ENCODE assay signal across 1 cellular context in genomic region chr1:24768873-24769605, GRCh38.
TF ChIP-seq lines count a peak whose summit lies in the region.

No MANE protein-coding gene starts in this region.

TF ChIP-seq in endothelial cell of umbilical vein, 7 proteins besides CTCF, POLR2A, EP300 and RAD21:
- TF ChIP-seq FOS (IDR thresholded peaks at IDR 0.05; ENCODE audit: borderline replicate concordance, insufficient read depth, low read length), result no peak
- TF ChIP-seq JUN (IDR thresholded peaks at IDR 0.05; ENCODE audit: borderline replicate concordance, insufficient read depth, insufficient read length, low read depth), result no peak
- TF ChIP-seq GATA2 (IDR thresholded peaks at IDR 0.05; ENCODE audit: insufficient read depth, insufficient read length, low read depth, low read length), result no peak
- TF ChIP-seq POLR2AphosphoS5 (IDR thresholded peaks at IDR 0.05; ENCODE audit: insufficient read depth, low read depth, low read length), result no peak
- TF ChIP-seq MYC (IDR thresholded peaks at IDR 0.05; ENCODE audit: low read depth, low read length), result no peak
- no peak for TF ChIP-seq EZH2 (IDR thresholded peaks at IDR 0.05; ENCODE audit: borderline replicate concordance, low read depth, low read length, severe bottlenecking)
- TF ChIP-seq MAX (IDR thresholded peaks at IDR 0.05; ENCODE audit: insufficient read depth, insufficient read length), result no peak
